In the genomic region with DNA sequence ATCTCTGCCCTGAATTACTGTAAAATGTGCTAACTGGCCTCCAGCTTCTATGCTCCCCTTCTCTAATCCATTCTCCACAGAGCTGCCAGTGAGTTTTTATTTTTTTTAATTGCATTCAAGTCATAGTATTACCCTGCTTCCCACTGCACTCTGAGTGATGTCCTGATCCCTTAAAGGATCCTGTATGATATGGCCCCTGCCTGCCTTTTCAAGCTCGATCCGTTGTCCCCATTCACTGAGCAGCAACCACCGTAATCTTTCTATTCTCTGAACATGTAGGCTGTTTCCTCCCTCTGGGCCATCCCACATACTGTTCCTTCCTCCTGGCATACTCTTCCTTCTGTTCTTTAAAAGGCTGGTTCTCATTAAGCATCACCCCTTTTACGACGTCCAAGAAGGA, we compare ENCODE assay signal across 1 cellular context.
TF ChIP-seq lines count a peak whose summit lies in the region.

No MANE protein-coding gene starts in this region.

TF ChIP-seq in HEK293, 187 proteins besides CTCF, POLR2A, EP300 and RAD21 (continued from another document):
- TF ChIP-seq MZF1 (tag by site-specific recombination; IDR thresholded peaks at IDR 0.05; ENCODE audit: borderline replicate concordance) (peak; percentile 91; the same call in 1 of the 2 replicates), ZNF202 (tag by site-specific recombination; IDR thresholded peaks at IDR 0.05; ENCODE audit: borderline replicate concordance) (no peak)
